In the genomic region with DNA sequence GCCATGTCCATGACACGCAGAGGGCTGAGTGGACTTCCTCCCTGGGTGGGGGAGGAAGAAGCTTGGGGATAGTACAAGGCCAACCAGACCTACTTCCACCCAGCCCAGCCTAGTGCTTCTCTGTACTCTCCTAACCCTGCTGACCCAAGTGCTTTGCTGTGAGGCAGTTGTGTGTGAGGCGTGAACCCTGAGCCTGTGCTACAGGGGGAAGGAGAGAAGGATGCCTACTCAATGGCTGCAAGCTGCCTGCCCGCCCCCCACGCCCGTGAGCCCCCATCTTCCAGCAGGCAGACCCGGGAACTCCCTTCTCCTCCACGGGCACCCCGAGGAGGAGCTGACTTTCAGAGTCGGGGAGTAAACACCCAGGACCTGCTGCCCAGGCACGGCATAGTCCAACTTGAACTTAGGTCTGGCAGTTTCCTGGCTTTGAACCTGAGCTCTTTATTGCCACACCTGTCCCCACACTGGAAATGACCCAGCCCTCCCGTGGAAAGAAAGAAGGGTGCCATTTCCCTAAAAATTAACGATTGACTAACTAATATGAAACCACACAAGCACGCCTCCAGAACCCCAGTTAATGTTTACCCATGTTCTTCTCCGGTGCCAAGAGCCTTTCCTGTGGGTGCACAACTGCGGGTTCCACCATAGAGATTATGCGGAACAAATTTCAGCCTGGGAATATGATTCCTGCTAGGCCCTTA, we compare ENCODE assay signal across 10 cellular contexts. TPM values are rescaled to one million over a fixed set of nuclear protein-coding genes. Genes with fewer than 3 reads are reported as not detected.
A peak's percentile ranks its signal among the peaks of the same experiment; 100 is the strongest.
DNase-seq lines count a peak whose midpoint lies in the region; ATAC-seq and TF ChIP-seq lines count a peak whose summit lies in the region.
"Had no signal": no experiment of that assay in that cellular context is flagged by ENCODE, and none has a peak within 500 bp of the region (broad histone marks: within the 10 kb centered on the region; RNA-seq: fewer than 3 reads in every experiment).

No MANE protein-coding gene starts in this region.

- TF ChIP-seq CTCF in HL-60 (IDR thresholded peaks at IDR 0.05; ENCODE audit: insufficient read depth, low read length) (no peak), dorsolateral prefrontal cortex (IDR thresholded peaks at IDR 0.05 in 54 of 56, conservative IDR thresholded peaks at IDR 0.05 in 2 of 56; ENCODE audit: low read depth in 1 of 56, partially characterized antibody in 56 of 56) (no peak), mucosa of descending colon (IDR thresholded peaks at IDR 0.05) (no peak)

- H3K27ac ChIP-seq in HL-60 (replicated peaks) (peak overlapping the region; percentile 93), dorsolateral prefrontal cortex (peak overlapping the region in 41 of 59 donors; percentile 9 to 93 (median 82)), thymus (ENCODE audit: low read depth) (peak overlapping the region; percentile 66)

- 95% methylated on average over 16 of the region's 16 CpGs for WGBS in thymus

- intact Hi-C loops in dorsolateral prefrontal cortex (cut with DNase I) (no loop called here), mucosa of descending colon (cut with DNase I, micrococcal nuclease) (no loop called here)

- no peaks in the 10 kb centered on the region for H3K27me3 ChIP-seq in HL-60 (ENCODE audit: insufficient read depth, poor library complexity, severe bottlenecking)
- no peaks in the 10 kb centered on the region for H3K27me3 ChIP-seq in dorsolateral prefrontal cortex
- H3K27me3 ChIP-seq in thymus (ENCODE audit: control insufficient read depth, insufficient read depth) = no peaks in the 10 kb centered on the region
- H3K27me3 ChIP-seq: cardiac muscle cell had no signal

- H3K4me3 ChIP-seq in HL-60 (replicated peaks; ENCODE audit: insufficient read depth, low read length) (no peak overlapping the region), dorsolateral prefrontal cortex (no peak overlapping the region), mucosa of descending colon (no peak overlapping the region), thymus (ENCODE audit: low read length) (no peak overlapping the region)
- H3K4me3 ChIP-seq: cardiac muscle cell had no signal

- DNase-seq in HL-60 (ENCODE audit: low read depth in 1 of 2, low spot score in 1 of 2) (peak in 1 of 2 experiments; percentile 47), dorsolateral prefrontal cortex (no peak), mucosa of descending colon (peak; percentile 80 to 84 (median 80)), NCI-H345 treated with DMSO at 0.1 percent for 48 hours (lab: John Stamatoyannopoulos, UW; ENCODE audit: unreplicated experiment) (no peak), A172 (ENCODE audit: low spot score) (no peak), NCI-H82 (lab: John Stamatoyannopoulos, UW) (no peak)
- DNase-seq: NCI-H446 treated with DMSO at 0.1 percent for 48 hours had no signal

- peak; percentile 65 for ATAC-seq in mucosa of descending colon
- no peak for ATAC-seq in HG02610 (IDR thresholded peaks at IDR 0.05; ENCODE audit: unreplicated experiment)

- H3K4me1 ChIP-seq in mucosa of descending colon (ENCODE audit: low read depth) (peaks cover 75% of the 10 kb centered on the region), thymus (ENCODE audit: control insufficient read depth, insufficient read depth, low read length) (no peaks in the 10 kb centered on the region)

- H3K36me3 ChIP-seq in mucosa of descending colon (ENCODE audit: low read depth) (no peaks in the 10 kb centered on the region), thymus (ENCODE audit: control insufficient read depth, insufficient read depth) (no peaks in the 10 kb centered on the region)
- H3K36me3 ChIP-seq: cardiac muscle cell had no signal

- H3K9me3 ChIP-seq in mucosa of descending colon (no peaks in the 10 kb centered on the region), thymus (ENCODE audit: control insufficient read depth) (peaks cover 2% of the 10 kb centered on the region)

RNA-seq across cellular contexts. Expression of a gene that starts 10.8 kb away (rescaled TPM):
- total RNA-seq in dorsolateral prefrontal cortex (100 to 1,000 TPM; 138 to 542 (median 235) TPM), mucosa of descending colon (100 to 1,000 TPM; 293 to 382 (median 304) TPM)
- 43.9 TPM for polyA plus RNA-seq in thymus
- total RNA-seq in A172 (2014; rRNA removed; shearing (Covaris generic)) = not detected in 2 replicates

Comparison
In these comparisons a context has a peak if more than half of its experiments do, and no peak if none do; other contexts are left out.
1. DNase-seq: peak in mucosa of descending colon (3 of 3); none in dorsolateral prefrontal cortex (0 of 10), NCI-H345 treated with DMSO at 0.1 percent for 48 hours (single experiment), A172 (single experiment) and NCI-H82 (single experiment).
2. RNA of a gene that starts 10.8 kb away (total RNA-seq): 293 to 382 TPM in mucosa of descending colon and 138 to 542 TPM in dorsolateral prefrontal cortex; not detected in A172; every median in the first group is over 100 times any median in the second.
3. Peak in every context shown above with its lines, with median percentiles within 50 percentile points of each other: H3K27ac ChIP-seq.